ENCODE assay signal across 1 cellular context in the genomic region with DNA sequence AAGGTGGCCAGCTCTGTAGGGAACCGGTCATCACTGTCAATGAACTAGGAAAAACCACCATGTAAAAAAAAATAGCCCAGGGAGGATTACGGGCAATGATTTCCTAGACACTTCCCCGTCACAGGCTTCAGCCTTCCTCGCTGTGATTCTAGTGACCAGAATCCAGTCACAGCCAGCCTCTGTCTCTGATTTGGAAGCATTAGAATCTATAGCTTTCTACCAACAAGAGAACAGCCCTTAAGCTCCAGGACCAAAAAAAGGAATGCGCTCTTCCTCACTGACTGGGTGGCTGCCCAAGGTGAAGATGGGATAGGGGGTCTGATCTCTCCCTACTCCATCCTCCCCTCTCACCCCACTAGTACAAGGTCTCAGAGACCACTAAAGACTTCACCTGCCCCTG.
TF ChIP-seq lines count a peak whose summit lies in the region.

No MANE protein-coding gene starts in this region.

TF ChIP-seq in H1, 55 proteins besides CTCF, POLR2A, EP300 and RAD21:
- TF ChIP-seq NRF1 (IDR thresholded peaks at IDR 0.05; ENCODE audit: low read depth, low read length) (no peak), POLR2AphosphoS5 (IDR thresholded peaks at IDR 0.05; ENCODE audit: low read depth, low read length) (no peak), NANOG (IDR thresholded peaks at IDR 0.05; ENCODE audit: insufficient read depth, low read depth, low read length, poor library complexity, severe bottlenecking) (no peak), EGR1 (IDR thresholded peaks at IDR 0.05; ENCODE audit: borderline replicate concordance, low read depth, low read length) (no peak), RBBP5 (IDR thresholded peaks at IDR 0.05; ENCODE audit: borderline replicate concordance, low read depth, low read length) (no peak), HDAC6 (IDR thresholded peaks at IDR 0.05; ENCODE audit: low read depth, low read length) (no peak), SIRT6 (IDR thresholded peaks at IDR 0.05; ENCODE audit: low read length) (no peak), ZNF274 (IDR thresholded peaks at IDR 0.05; ENCODE audit: borderline replicate concordance, extremely low read depth, low read length) (no peak), SP4 (IDR thresholded peaks at IDR 0.05; ENCODE audit: low read length) (no peak), CBX5 (IDR thresholded peaks at IDR 0.05; ENCODE audit: low read depth, low read length) (no peak), KDM4A (IDR thresholded peaks at IDR 0.05; ENCODE audit: low read depth, low read length, severe bottlenecking) (no peak), CHD1 (IDR thresholded peaks at IDR 0.05; ENCODE audit: low read depth, low read length) (no peak), ASH2L (IDR thresholded peaks at IDR 0.05; ENCODE audit: low read length) (no peak), CEBPB (IDR thresholded peaks at IDR 0.05; ENCODE audit: low read depth, low read length) (no peak), GABPA (IDR thresholded peaks at IDR 0.05; ENCODE audit: borderline replicate concordance, insufficient read depth, low read length) (no peak), TBP (IDR thresholded peaks at IDR 0.05; ENCODE audit: low read depth, low read length) (no peak)
- TF ChIP-seq, protein P1, sequence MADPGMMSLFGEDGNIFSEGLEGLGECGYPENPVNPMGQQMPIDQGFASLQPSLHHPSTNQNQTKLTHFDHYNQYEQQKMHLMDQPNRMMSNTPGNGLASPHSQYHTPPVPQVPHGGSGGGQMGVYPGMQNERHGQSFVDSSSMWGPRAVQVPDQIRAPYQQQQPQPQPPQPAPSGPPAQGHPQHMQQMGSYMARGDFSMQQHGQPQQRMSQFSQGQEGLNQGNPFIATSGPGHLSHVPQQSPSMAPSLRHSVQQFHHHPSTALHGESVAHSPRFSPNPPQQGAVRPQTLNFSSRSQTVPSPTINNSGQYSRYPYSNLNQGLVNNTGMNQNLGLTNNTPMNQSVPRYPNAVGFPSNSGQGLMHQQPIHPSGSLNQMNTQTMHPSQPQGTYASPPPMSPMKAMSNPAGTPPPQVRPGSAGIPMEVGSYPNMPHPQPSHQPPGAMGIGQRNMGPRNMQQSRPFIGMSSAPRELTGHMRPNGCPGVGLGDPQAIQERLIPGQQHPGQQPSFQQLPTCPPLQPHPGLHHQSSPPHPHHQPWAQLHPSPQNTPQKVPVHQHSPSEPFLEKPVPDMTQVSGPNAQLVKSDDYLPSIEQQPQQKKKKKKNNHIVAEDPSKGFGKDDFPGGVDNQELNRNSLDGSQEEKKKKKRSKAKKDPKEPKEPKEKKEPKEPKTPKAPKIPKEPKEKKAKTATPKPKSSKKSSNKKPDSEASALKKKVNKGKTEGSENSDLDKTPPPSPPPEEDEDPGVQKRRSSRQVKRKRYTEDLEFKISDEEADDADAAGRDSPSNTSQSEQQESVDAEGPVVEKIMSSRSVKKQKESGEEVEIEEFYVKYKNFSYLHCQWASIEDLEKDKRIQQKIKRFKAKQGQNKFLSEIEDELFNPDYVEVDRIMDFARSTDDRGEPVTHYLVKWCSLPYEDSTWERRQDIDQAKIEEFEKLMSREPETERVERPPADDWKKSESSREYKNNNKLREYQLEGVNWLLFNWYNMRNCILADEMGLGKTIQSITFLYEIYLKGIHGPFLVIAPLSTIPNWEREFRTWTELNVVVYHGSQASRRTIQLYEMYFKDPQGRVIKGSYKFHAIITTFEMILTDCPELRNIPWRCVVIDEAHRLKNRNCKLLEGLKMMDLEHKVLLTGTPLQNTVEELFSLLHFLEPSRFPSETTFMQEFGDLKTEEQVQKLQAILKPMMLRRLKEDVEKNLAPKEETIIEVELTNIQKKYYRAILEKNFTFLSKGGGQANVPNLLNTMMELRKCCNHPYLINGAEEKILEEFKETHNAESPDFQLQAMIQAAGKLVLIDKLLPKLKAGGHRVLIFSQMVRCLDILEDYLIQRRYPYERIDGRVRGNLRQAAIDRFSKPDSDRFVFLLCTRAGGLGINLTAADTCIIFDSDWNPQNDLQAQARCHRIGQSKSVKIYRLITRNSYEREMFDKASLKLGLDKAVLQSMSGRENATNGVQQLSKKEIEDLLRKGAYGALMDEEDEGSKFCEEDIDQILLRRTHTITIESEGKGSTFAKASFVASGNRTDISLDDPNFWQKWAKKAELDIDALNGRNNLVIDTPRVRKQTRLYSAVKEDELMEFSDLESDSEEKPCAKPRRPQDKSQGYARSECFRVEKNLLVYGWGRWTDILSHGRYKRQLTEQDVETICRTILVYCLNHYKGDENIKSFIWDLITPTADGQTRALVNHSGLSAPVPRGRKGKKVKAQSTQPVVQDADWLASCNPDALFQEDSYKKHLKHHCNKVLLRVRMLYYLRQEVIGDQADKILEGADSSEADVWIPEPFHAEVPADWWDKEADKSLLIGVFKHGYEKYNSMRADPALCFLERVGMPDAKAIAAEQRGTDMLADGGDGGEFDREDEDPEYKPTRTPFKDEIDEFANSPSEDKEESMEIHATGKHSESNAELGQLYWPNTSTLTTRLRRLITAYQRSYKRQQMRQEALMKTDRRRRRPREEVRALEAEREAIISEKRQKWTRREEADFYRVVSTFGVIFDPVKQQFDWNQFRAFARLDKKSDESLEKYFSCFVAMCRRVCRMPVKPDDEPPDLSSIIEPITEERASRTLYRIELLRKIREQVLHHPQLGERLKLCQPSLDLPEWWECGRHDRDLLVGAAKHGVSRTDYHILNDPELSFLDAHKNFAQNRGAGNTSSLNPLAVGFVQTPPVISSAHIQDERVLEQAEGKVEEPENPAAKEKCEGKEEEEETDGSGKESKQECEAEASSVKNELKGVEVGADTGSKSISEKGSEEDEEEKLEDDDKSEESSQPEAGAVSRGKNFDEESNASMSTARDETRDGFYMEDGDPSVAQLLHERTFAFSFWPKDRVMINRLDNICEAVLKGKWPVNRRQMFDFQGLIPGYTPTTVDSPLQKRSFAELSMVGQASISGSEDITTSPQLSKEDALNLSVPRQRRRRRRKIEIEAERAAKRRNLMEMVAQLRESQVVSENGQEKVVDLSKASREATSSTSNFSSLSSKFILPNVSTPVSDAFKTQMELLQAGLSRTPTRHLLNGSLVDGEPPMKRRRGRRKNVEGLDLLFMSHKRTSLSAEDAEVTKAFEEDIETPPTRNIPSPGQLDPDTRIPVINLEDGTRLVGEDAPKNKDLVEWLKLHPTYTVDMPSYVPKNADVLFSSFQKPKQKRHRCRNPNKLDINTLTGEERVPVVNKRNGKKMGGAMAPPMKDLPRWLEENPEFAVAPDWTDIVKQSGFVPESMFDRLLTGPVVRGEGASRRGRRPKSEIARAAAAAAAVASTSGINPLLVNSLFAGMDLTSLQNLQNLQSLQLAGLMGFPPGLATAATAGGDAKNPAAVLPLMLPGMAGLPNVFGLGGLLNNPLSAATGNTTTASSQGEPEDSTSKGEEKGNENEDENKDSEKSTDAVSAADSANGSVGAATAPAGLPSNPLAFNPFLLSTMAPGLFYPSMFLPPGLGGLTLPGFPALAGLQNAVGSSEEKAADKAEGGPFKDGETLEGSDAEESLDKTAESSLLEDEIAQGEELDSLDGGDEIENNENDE (IDR thresholded peaks at IDR 0.05; ENCODE audit: insufficient replicate concordance, low read length), result no peak
